34 cellular contexts compared by ENCODE assay signal in the genomic region with DNA sequence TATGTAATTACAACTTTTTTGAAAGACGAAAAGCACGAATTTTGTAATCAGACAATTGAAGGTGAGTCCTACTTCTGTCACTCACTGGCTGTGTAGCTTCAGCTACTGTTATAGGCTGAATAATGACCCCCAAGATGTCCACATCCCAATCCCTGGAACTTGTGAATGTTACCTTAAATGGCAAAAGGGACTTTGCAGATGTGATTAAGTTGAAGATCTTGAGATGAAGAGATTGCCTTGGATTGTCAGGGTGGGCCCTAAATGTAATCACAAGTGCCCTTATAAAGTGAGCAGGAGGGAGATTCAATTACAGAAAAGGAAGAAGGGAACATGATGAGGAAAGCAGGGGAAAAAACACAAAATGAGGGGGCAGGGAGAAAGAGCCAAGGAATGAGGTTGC.
"Had no signal": no experiment of that assay in that cellular context is flagged by ENCODE, and none has a peak within 500 bp of the region (broad histone marks: within the 10 kb centered on the region; RNA-seq: fewer than 3 reads in every experiment).

No MANE protein-coding gene starts in this region.

- H3K27me3 ChIP-seq: MG63 had no signal

- H3K27ac ChIP-seq: KMS-11 had no signal

- H3K36me3 ChIP-seq: MG63 had no signal

- DNase-seq: Karpas-422, Kasumi-1, KG1, MG63, MM.1S, MV-4-11, NCI-H1048, NCI-H1092, NCI-H1092 treated with DMSO at 0.1 percent for 48 hours, NCI-H1105, NCI-H1105 treated with DMSO at 0.1 percent for 48 hours, NCI-H1417, NCI-H1417 treated with DMSO at 0.1 percent for 48 hours, NCI-H1436, NCI-H1436 treated with DMSO at 0.1 percent for 48 hours, NCI-H146, NCI-H1694, NCI-H1694 treated with DMSO at 0.1 percent for 48 hours, NCI-H187, NCI-H187 treated with DMSO at 0.1 percent for 48 hours, NCI-H1930, NCI-H2029, NCI-H2029 treated with DMSO at 0.1 percent for 48 hours, NCI-H2081, NCI-H2081 treated with DMSO at 0.1 percent for 48 hours, NCI-H2107, NCI-H2171, NCI-H2171 treated with DMSO at 0.1 percent for 48 hours, NCI-H2227 treated with DMSO at 0.1 percent for 48 hours, NCI-H226, NCI-H345, NCI-H446, NCI-H446 treated with DMSO at 0.1 percent for 48 hours had no signal

- H3K9me3 ChIP-seq: MG63 had no signal

- H3K4me3 ChIP-seq: MG63 had no signal
